1 cellular context compared by ENCODE assay signal in the genomic region with DNA sequence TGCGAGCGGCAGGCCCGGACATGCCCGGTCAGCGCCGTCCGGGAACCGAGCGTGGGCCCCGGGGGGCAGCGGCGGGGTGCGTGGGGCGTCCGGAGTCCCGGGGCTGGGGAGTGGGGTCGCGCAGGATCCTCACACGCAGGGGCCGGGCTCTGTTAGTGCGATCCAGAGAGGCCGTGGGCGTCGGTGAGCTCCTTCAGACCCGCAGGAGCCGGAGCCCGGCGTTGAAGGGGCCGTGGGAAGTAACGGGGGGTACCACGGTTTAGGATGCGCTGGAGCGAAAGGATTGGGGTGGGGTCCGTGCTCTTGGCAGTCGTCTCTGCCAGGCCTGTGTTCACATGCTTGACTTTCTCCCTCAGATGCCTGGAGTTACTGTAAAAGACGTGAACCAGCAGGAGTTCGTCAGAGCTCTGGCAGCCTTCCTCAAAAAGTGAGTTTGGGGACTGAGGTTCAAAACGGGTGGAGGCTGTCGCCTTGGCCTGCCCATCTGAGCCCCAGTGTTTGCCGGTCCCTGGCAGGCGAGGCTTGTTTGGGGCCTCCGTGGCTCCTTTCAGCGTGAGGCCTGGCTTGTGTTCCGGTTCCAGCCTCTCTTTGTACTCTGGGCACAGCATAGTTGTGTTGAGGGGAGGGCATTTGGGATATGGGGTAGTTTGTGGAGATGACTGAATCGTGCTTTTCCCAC.
TF ChIP-seq lines count a peak whose summit lies in the region.

No MANE protein-coding gene starts in this region.

TF ChIP-seq in endothelial cell of umbilical vein, 7 proteins besides CTCF, POLR2A, EP300 and RAD21:
- TF ChIP-seq EZH2 (IDR thresholded peaks at IDR 0.05; ENCODE audit: borderline replicate concordance, low read depth, low read length, severe bottlenecking) (no peak), GATA2 (IDR thresholded peaks at IDR 0.05; ENCODE audit: insufficient read depth, insufficient read length, low read depth, low read length) (no peak), FOS (IDR thresholded peaks at IDR 0.05; ENCODE audit: borderline replicate concordance, insufficient read depth, low read length) (no peak), POLR2AphosphoS5 (IDR thresholded peaks at IDR 0.05; ENCODE audit: insufficient read depth, low read depth, low read length) (no peak), JUN (IDR thresholded peaks at IDR 0.05; ENCODE audit: borderline replicate concordance, insufficient read depth, insufficient read length, low read depth) (no peak)
- TF ChIP-seq, protein P1, sequence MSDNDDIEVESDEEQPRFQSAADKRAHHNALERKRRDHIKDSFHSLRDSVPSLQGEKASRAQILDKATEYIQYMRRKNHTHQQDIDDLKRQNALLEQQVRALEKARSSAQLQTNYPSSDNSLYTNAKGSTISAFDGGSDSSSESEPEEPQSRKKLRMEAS (IDR thresholded peaks at IDR 0.05; ENCODE audit: insufficient read depth, insufficient read length), result no peak
